In genomic region chr17:80089762-80090161, GRCh38 we compare ENCODE assay signal across 6 cellular contexts. TPM values are rescaled to one million over a fixed set of nuclear protein-coding genes. Genes with fewer than 3 reads are reported as not detected.
"Had no signal": no experiment of that assay in that cellular context is flagged by ENCODE, and none has a peak within 500 bp of the region (broad histone marks: within the 10 kb centered on the region; RNA-seq: fewer than 3 reads in every experiment).

No MANE protein-coding gene starts in this region.

- H2AFZ ChIP-seq: GM23338 had no signal

- H3K4me2 ChIP-seq: GM23338 had no signal

- H3K4me3 ChIP-seq: GM23338 had no signal

- ATAC-seq: GM23338, HepG2 had no signal

- H3K27ac ChIP-seq: HL-60 had no signal

- DNase-seq: H9, HCEC 1CT had no signal

RNA-seq across cellular contexts. Expression of gene CCDC40, which starts 53.3 kb away (rescaled TPM):
- polyA plus RNA-seq: IgD-negative memory B cell had no signal
